8 cellular contexts compared by ENCODE assay signal in genomic region chr11:131408011-131408640, GRCh38. TPM values are rescaled to one million over a fixed set of nuclear protein-coding genes. Genes with fewer than 3 reads are reported as not detected.
DNase-seq lines count a peak whose midpoint lies in the region; ATAC-seq and TF ChIP-seq lines count a peak whose summit lies in the region.

No MANE protein-coding gene starts in this region.

- no peak overlapping the region for H3K14ac ChIP-seq in H9 (ENCODE audit: insufficient read depth, low read length)

- H4K91ac ChIP-seq in H9 (ENCODE audit: insufficient read length, low read depth, low read length) = no peak overlapping the region

- TF ChIP-seq CTCF in H9 (conservative IDR thresholded peaks at IDR 0.05) = peak; percentile 86
- TF ChIP-seq CTCF in heart left ventricle (IDR thresholded peaks at IDR 0.05) = peak in 10 of 12 donors; percentile 24 to 46 (median 35)

- H3K4me1 Mint-ChIP-seq in H9 = peaks cover 10 to 12% of the 10 kb centered on the region in 2 experiments
- H3K4me1 Mint-ChIP-seq in effector memory CD8-positive, alpha-beta T cell (ENCODE audit: low read depth in 2 of 2) = no peaks in the 10 kb centered on the region

- no peak overlapping the region for H2AFZ ChIP-seq in H9 (ENCODE audit: low read length)

- no peaks in the 10 kb centered on the region for H3K36me3 Mint-ChIP-seq in H9 (ENCODE audit: insufficient read depth in 1 of 3, low read depth in 3 of 3)
- H3K36me3 Mint-ChIP-seq in effector memory CD8-positive, alpha-beta T cell (ENCODE audit: insufficient read depth) = no peaks in the 10 kb centered on the region

- no peak overlapping the region for H3K9ac ChIP-seq in H9 (ENCODE audit: extremely low read depth, insufficient read length, low read length)

- no peak overlapping the region for H3K18ac ChIP-seq in H9 (ENCODE audit: insufficient read length, low read depth, low read length)

- intact Hi-C loops in heart left ventricle (cut with DNase I) = loop anchor here in 2 of 10 donors (5.0 to 10.0 kb wide), 3 partner anchors 97 to 264 kb away; no protein-coding TSS in a partner anchor

- no peak overlapping the region for H4K5ac ChIP-seq in H9 (ENCODE audit: insufficient read length, low read depth, low read length)

- H3K27me3 ChIP-seq in H9 (ENCODE audit: insufficient read depth, low read length) = no peaks in the 10 kb centered on the region
- peaks cover 0 to 13% (median 0%) of the 10 kb centered on the region in 9 donors for H3K27me3 ChIP-seq in heart left ventricle

- no peak overlapping the region for H3K4me3 Mint-ChIP-seq in H9
- no peak overlapping the region for H3K4me3 Mint-ChIP-seq in effector memory CD8-positive, alpha-beta T cell

- H3K23ac ChIP-seq in H9 (ENCODE audit: insufficient read length, low read depth, low read length) = no peak overlapping the region

- H3K4ac ChIP-seq in H9 (ENCODE audit: low read depth, low read length) = no peak overlapping the region

- H3K56ac ChIP-seq in H9 (ENCODE audit: insufficient read length, low read depth, low read length) = no peak overlapping the region

- ATAC-seq in heart left ventricle = peak in 2 of 4 donors; percentile 36 to 64
- ATAC-seq in effector memory CD8-positive, alpha-beta T cell (replicated peaks) = no peak

- no peaks in the 10 kb centered on the region for H3K27me3 Mint-ChIP-seq in H9 (ENCODE audit: low read depth)
- no peaks in the 10 kb centered on the region for H3K27me3 Mint-ChIP-seq in effector memory CD8-positive, alpha-beta T cell

- no peaks in the 10 kb centered on the region for H3K36me3 ChIP-seq in heart left ventricle

- H3K4me3 ChIP-seq in heart left ventricle = no peak overlapping the region

- H2BK120ac ChIP-seq in H9 (ENCODE audit: low read depth, low read length, poor library complexity, severe bottlenecking) = no peak overlapping the region

- no peak overlapping the region for H2AK5ac ChIP-seq in H9 (ENCODE audit: insufficient read length, low read length)

- no peaks in the 10 kb centered on the region for H4K20me1 ChIP-seq in H9 (ENCODE audit: control insufficient read depth, insufficient read depth, insufficient read length)

- no peaks in the 10 kb centered on the region for H3K23me2 ChIP-seq in H9 (ENCODE audit: insufficient read length, low read depth, low read length, poor library complexity, severe bottlenecking)

- H2BK15ac ChIP-seq in H9 (ENCODE audit: low read depth, low read length) = no peak overlapping the region

- H2BK20ac ChIP-seq in H9 (ENCODE audit: low read depth, low read length, poor library complexity, severe bottlenecking) = no peak overlapping the region

- peak; percentile 22 for DNase-seq in COLO829 (ENCODE audit: low spot score)
- peak; percentile 49 for DNase-seq in H9
- DNase-seq in RPMI8226 = peak; percentile 49
- peak in 1 of 5 donors; percentile 35 for DNase-seq in heart left ventricle
- DNase-seq in effector memory CD8-positive, alpha-beta T cell = no peak
- no peak for DNase-seq in activated naive CD4-positive, alpha-beta T cell treated with Interleukin-2 at 50 U/mL for 16 hours
- no peak for DNase-seq in stimulated activated naive CD4-positive, alpha-beta T cell (lab: John Stamatoyannopoulos, UW)
- DNase-seq in middle frontal gyrus (ENCODE audit: extremely low spot score, low spot score) = no peak

- no peak overlapping the region for H3T11ph ChIP-seq in H9 (ENCODE audit: low read length)

- H3K27ac ChIP-seq in H9 (ENCODE audit: insufficient read length, low read depth, low read length) = no peak overlapping the region
- no peak overlapping the region for H3K27ac ChIP-seq in heart left ventricle

- H3K4me2 ChIP-seq in H9 (ENCODE audit: insufficient read depth, insufficient read length, low read length) = no peak overlapping the region

- no peaks in the 10 kb centered on the region for H3K79me2 ChIP-seq in H9 (ENCODE audit: insufficient read depth, low read length)

- no peak for TF ChIP-seq POLR2A in heart left ventricle (IDR thresholded peaks at IDR 0.05)

- H3K27ac Mint-ChIP-seq in H9 = no peak overlapping the region; a peak in 1 of 7 replicates
- H3K27ac Mint-ChIP-seq in effector memory CD8-positive, alpha-beta T cell = no peak overlapping the region

- no peak overlapping the region for H2BK12ac ChIP-seq in H9 (ENCODE audit: insufficient read length, low read depth, low read length)

- no peak overlapping the region for H4K8ac ChIP-seq in H9 (replicated peaks; ENCODE audit: insufficient read length, low read depth, low read length)

- no CpG with 5 or more reads among the region's 5 CpGs for WGBS in H9 (ENCODE audit: extremely low coverage, insufficient read length, low lambda C conversion rate)
- 34 to 50% (median 43%) methylated on average over 5 of the region's 5 CpGs for WGBS in heart left ventricle, 4 donors

- no peaks in the 10 kb centered on the region for H3K79me1 ChIP-seq in H9 (ENCODE audit: insufficient read depth, low read depth, low read length, poor library complexity, severe bottlenecking)

- H3K9me3 Mint-ChIP-seq in H9 = no peaks in the 10 kb centered on the region
- H3K9me3 Mint-ChIP-seq in effector memory CD8-positive, alpha-beta T cell = peaks cover 6 to 12% of the 10 kb centered on the region in 2 donors

- H3K4me1 ChIP-seq in H9 (ENCODE audit: insufficient read depth, low read length) (no peaks in the 10 kb centered on the region; the same call in 1 of the 2 replicates), heart left ventricle (no peaks in the 10 kb centered on the region)

- H2BK5ac ChIP-seq in H9 (ENCODE audit: insufficient read length, low read length) = no peak overlapping the region

- no peaks in the 10 kb centered on the region for H3K9me3 ChIP-seq in H9 (ENCODE audit: control insufficient read depth, low read depth, low read length)
- H3K9me3 ChIP-seq in heart left ventricle = no peaks in the 10 kb centered on the region

RNA-seq across cellular contexts. Expression of gene NTM, which starts 37.7 kb away (rescaled TPM):
- total RNA-seq in H9 (2021) = 9.9 and 13.8 TPM in 2 replicates
- total RNA-seq in heart left ventricle = 1 to 10 TPM in 7 of 9 donors, under 1 TPM in 2; 0.69 to 7.7 (median 1.5) TPM
- polyA plus RNA-seq in heart left ventricle = 1 to 10 TPM in 1 of 2 donors, under 1 TPM in 1; 0.40 to 1.1 TPM

Comparison
In these comparisons a context has a peak if more than half of its experiments do, and no peak if none do; other contexts are left out.
1. DNase-seq: peak in COLO829 (single experiment), H9 (single experiment) and RPMI8226 (single experiment); none in effector memory CD8-positive, alpha-beta T cell (0 of 3), activated naive CD4-positive, alpha-beta T cell treated with Interleukin-2 at 50 U/mL for 16 hours (single experiment), stimulated activated naive CD4-positive, alpha-beta T cell (0 of 6) and middle frontal gyrus (single experiment).